Comparison of ENCODE assay signal across 1 cellular context in genomic region chr12:124913474-124914391, GRCh38.
TF ChIP-seq lines count a peak whose summit lies in the region.

No MANE protein-coding gene starts in this region.

TF ChIP-seq in K562, 482 proteins besides CTCF, POLR2A, EP300 and RAD21 (continued from another document and continues in another):
- TF ChIP-seq THAP7 (CRISPR knock-in tag; IDR thresholded peaks at IDR 0.05): peak; percentile 75; the same call in 1 of the 2 replicates
- peak; percentile 71; the same call in 1 of the 2 replicates for TF ChIP-seq KLF10 (CRISPR knock-in tag; IDR thresholded peaks at IDR 0.05)
- TF ChIP-seq GTF2A2 (tag; IDR thresholded peaks at IDR 0.05): no peak
- TF ChIP-seq BDP1 (IDR thresholded peaks at IDR 0.05; ENCODE audit: insufficient read depth, insufficient read length): no peak
- TF ChIP-seq HSF4 (CRISPR knock-in tag; IDR thresholded peaks at IDR 0.05; ENCODE audit: borderline replicate concordance): no peak
- no peak; the same call in 1 of the 2 replicates for TF ChIP-seq MAX (CRISPR knock-in tag; IDR thresholded peaks at IDR 0.05)
- TF ChIP-seq TSC22D4 (tag; IDR thresholded peaks at IDR 0.05): no peak
- TF ChIP-seq ZC3H4 (CRISPR knock-in tag; IDR thresholded peaks at IDR 0.05; ENCODE audit: borderline replicate concordance): peak; percentile 99
- no peak for TF ChIP-seq HDAC2 (IDR thresholded peaks at IDR 0.05)
- no peak for TF ChIP-seq RERE (CRISPR knock-in tag; IDR thresholded peaks at IDR 0.05; ENCODE audit: borderline replicate concordance)
- TF ChIP-seq CREB1 (IDR thresholded peaks at IDR 0.05): peak; percentile 87
- TF ChIP-seq CREB1 (CRISPR knock-in tag; IDR thresholded peaks at IDR 0.05): peak; percentile 84; the same call in 1 of the 2 replicates
- TF ChIP-seq BCOR (IDR thresholded peaks at IDR 0.05): no peak
- TF ChIP-seq U2AF1 (optimal IDR thresholded peaks at IDR 0.05; ENCODE audit: low read depth, low read length): no peak
- TF ChIP-seq DEAF1 (CRISPR knock-in tag; IDR thresholded peaks at IDR 0.05): peak; percentile 39; the same call in 1 of the 2 replicates
- no peak for TF ChIP-seq KAT8 (IDR thresholded peaks at IDR 0.05; ENCODE audit: low read depth)
- no peak for TF ChIP-seq HES1 (IDR thresholded peaks at IDR 0.05; ENCODE audit: low read depth)
- TF ChIP-seq ZNF584 (CRISPR knock-in tag; IDR thresholded peaks at IDR 0.05; ENCODE audit: low read depth): no peak
- no peak for TF ChIP-seq MCM2 (IDR thresholded peaks at IDR 0.05; ENCODE audit: low read depth)
- TF ChIP-seq CTCFL (IDR thresholded peaks at IDR 0.05; ENCODE audit: borderline replicate concordance, insufficient read depth, low read depth, low read length, poor library complexity, severe bottlenecking): peak; percentile 76
- no peak for TF ChIP-seq HNRNPH1 (optimal IDR thresholded peaks at IDR 0.05; ENCODE audit: low read depth, low read length)
- no peak for TF ChIP-seq ADNP (tag; IDR thresholded peaks at IDR 0.05)
- TF ChIP-seq HMGXB4 (CRISPR knock-in tag; IDR thresholded peaks at IDR 0.05): no peak; the same call in 1 of the 2 replicates
- peak; percentile 35 for TF ChIP-seq PRDM10 (IDR thresholded peaks at IDR 0.05; ENCODE audit: partially characterized antibody)
- TF ChIP-seq PTTG1 (tag; IDR thresholded peaks at IDR 0.05; ENCODE audit: low read depth): no peak
- no peak for TF ChIP-seq ZNF740 (CRISPR knock-in tag; IDR thresholded peaks at IDR 0.05)
- TF ChIP-seq ZNF740 (tag; IDR thresholded peaks at IDR 0.05): no peak; a peak in 1 of 4 replicates
- TF ChIP-seq RBBP5 (IDR thresholded peaks at IDR 0.05; ENCODE audit: borderline replicate concordance, insufficient read depth, low read length, poor library complexity, severe bottlenecking): no peak
- no peak for TF ChIP-seq THRA (IDR thresholded peaks at IDR 0.05)
- TF ChIP-seq RBM34 (IDR thresholded peaks at IDR 0.05; ENCODE audit: borderline replicate concordance, insufficient read depth, low read length): no peak
- no peak for TF ChIP-seq ELK1 (CRISPR knock-in tag; IDR thresholded peaks at IDR 0.05)
- no peak for TF ChIP-seq VEZF1 (CRISPR knock-in tag; IDR thresholded peaks at IDR 0.05)
- TF ChIP-seq YBX1 (IDR thresholded peaks at IDR 0.05): no peak
